14 cellular contexts compared by ENCODE assay signal in genomic region chr1:222588135-222588534, GRCh38. TPM values are rescaled to one million over a fixed set of nuclear protein-coding genes. Genes with fewer than 3 reads are reported as not detected.
DNase-seq lines count a peak whose midpoint lies in the region; ATAC-seq and TF ChIP-seq lines count a peak whose summit lies in the region.
"Had no signal": no experiment of that assay in that cellular context is flagged by ENCODE, and none has a peak within 500 bp of the region (broad histone marks: within the 10 kb centered on the region; RNA-seq: fewer than 3 reads in every experiment).

No MANE protein-coding gene starts in this region.

- DNase-seq in natural killer cell: no peak
- no peak for DNase-seq in natural killer cell treated with Interleukin-12 subunit alpha and Interleukin-12 subunit beta and Interleukin-15 and Interleukin-18, amount 100 ng/mL, for 72 hours (ENCODE audit: low spot score)
- DNase-seq in SK-N-MC (ENCODE audit: low read depth, low spot score): no peak
- DNase-seq in activated CD4-positive, CD25-positive, alpha-beta regulatory T cell treated with anti-CD3 and anti-CD28 coated beads, Interleukin-2, amount 50 U/mL, for 72 hours: no peak
- DNase-seq in GM13976 (ENCODE audit: low spot score): no peak
- DNase-seq in mucosa of descending colon: no peak
- DNase-seq in NCI-H748 treated with DMSO at 0.1 percent for 48 hours (lab: John Stamatoyannopoulos, UW): no peak
- DNase-seq: activated naive CD4-positive, alpha-beta T cell; kidney glomerular epithelial cell; NCI-H446; Right ventricle myocardium superior; stimulated activated naive B cell treated with anti-CD40 and anti-IgM and Interleukin-4, amounts not matched to agents 10 μg/mL and 1 μg/mL and 100 μg/mL, for 72 hours had no signal

- H3K4me1 ChIP-seq in iPS-15b (ENCODE audit: control insufficient read depth, insufficient read depth, low read length) (no peaks in the 10 kb centered on the region), mucosa of descending colon (ENCODE audit: low read depth) (peaks cover 13% of the 10 kb centered on the region)

- peak overlapping the region in 1 of 2 donors; percentile 96 for H3K27ac Mint-ChIP-seq in natural killer cell
- H3K27ac Mint-ChIP-seq in natural killer cell treated with Interleukin-12 subunit alpha and Interleukin-12 subunit beta and Interleukin-15 and Interleukin-18, amount 100 ng/mL, for 72 hours: peak overlapping the region in 1 of 2 donors; percentile 98
- H3K27ac Mint-ChIP-seq: stimulated activated naive B cell treated with anti-CD40 and anti-IgM and Interleukin-4, amounts not matched to agents 10 μg/mL and 1 μg/mL and 100 μg/mL, for 72 hours had no signal

- ATAC-seq in natural killer cell: no peak
- ATAC-seq in natural killer cell treated with Interleukin-12 subunit alpha and Interleukin-12 subunit beta and Interleukin-15 and Interleukin-18, amount 100 ng/mL, for 72 hours: no peak
- no peak for ATAC-seq in mucosa of descending colon
- ATAC-seq: stimulated activated naive B cell treated with anti-CD40 and anti-IgM and Interleukin-4, amounts not matched to agents 10 μg/mL and 1 μg/mL and 100 μg/mL, for 72 hours had no signal

- H3K36me3 Mint-ChIP-seq in natural killer cell: peaks cover 18% of the 10 kb centered on the region
- H3K36me3 Mint-ChIP-seq in natural killer cell treated with Interleukin-12 subunit alpha and Interleukin-12 subunit beta and Interleukin-15 and Interleukin-18, amount 100 ng/mL, for 72 hours: peaks cover 14% of the 10 kb centered on the region

- TF ChIP-seq CTCF in natural killer cell (IDR thresholded peaks at IDR 0.05): no peak
- TF ChIP-seq CTCF in GM13976 (IDR thresholded peaks at IDR 0.05; ENCODE audit: borderline replicate concordance, control extremely low read depth, extremely low read depth, insufficient read depth, missing control alignments): no peak
- no peak for TF ChIP-seq CTCF in mucosa of descending colon (IDR thresholded peaks at IDR 0.05)

- H3K27me3 Mint-ChIP-seq in natural killer cell (ENCODE audit: low read depth in 2 of 2): peaks cover 0 to 2% of the 10 kb centered on the region in 2 donors
- H3K27me3 Mint-ChIP-seq in natural killer cell treated with Interleukin-12 subunit alpha and Interleukin-12 subunit beta and Interleukin-15 and Interleukin-18, amount 100 ng/mL, for 72 hours: no peaks in the 10 kb centered on the region
- H3K27me3 Mint-ChIP-seq: stimulated activated naive B cell treated with anti-CD40 and anti-IgM and Interleukin-4, amounts not matched to agents 10 μg/mL and 1 μg/mL and 100 μg/mL, for 72 hours had no signal

- H3K9ac ChIP-seq in SK-N-MC (ENCODE audit: insufficient read length) (peak overlapping the region; percentile 78), iPS-15b (ENCODE audit: low read depth, low read length) (no peak overlapping the region)

- H3K27me3 ChIP-seq in iPS-15b (ENCODE audit: control insufficient read depth, insufficient read depth, low read length): no peaks in the 10 kb centered on the region

- peaks cover 44% of the 10 kb centered on the region for H3K36me3 ChIP-seq in SK-N-MC (ENCODE audit: insufficient read depth, low read length)
- no peaks in the 10 kb centered on the region for H3K36me3 ChIP-seq in iPS-15b (ENCODE audit: control insufficient read depth, insufficient read depth, low read length)
- no peaks in the 10 kb centered on the region for H3K36me3 ChIP-seq in mucosa of descending colon (ENCODE audit: low read depth)

- H3K4me3 ChIP-seq in SK-N-MC (peak overlapping the region; percentile 98; the same call in 1 of the 2 replicates), iPS-15b (ENCODE audit: low read depth, low read length) (peak overlapping the region; percentile 85), mucosa of descending colon (no peak overlapping the region)

- intact Hi-C loops in natural killer cell (cut with micrococcal nuclease) (loop anchor here (5.0 kb wide), 1 partner anchor 124 kb away; the partner anchor contains the start of genes AIDA and BROX), mucosa of descending colon (cut with DNase I, micrococcal nuclease) (no loop called here)

- no peak overlapping the region for H3K27ac ChIP-seq in SK-N-MC

- H3K4me3 Mint-ChIP-seq in natural killer cell: peak overlapping the region; percentile 13
- no peak overlapping the region for H3K4me3 Mint-ChIP-seq in natural killer cell treated with Interleukin-12 subunit alpha and Interleukin-12 subunit beta and Interleukin-15 and Interleukin-18, amount 100 ng/mL, for 72 hours

- H3K9me3 Mint-ChIP-seq in natural killer cell: no peaks in the 10 kb centered on the region
- no peaks in the 10 kb centered on the region for H3K9me3 Mint-ChIP-seq in natural killer cell treated with Interleukin-12 subunit alpha and Interleukin-12 subunit beta and Interleukin-15 and Interleukin-18, amount 100 ng/mL, for 72 hours
- H3K9me3 Mint-ChIP-seq: CD14-positive monocyte had no signal

- in situ Hi-C loops in GM13976 (cut with MboI; ENCODE audit: low sequenced_read_pairs, unreplicated experiment): no loop called here

- peaks cover 27 to 33% of the 10 kb centered on the region in 2 donors for H3K4me1 Mint-ChIP-seq in natural killer cell
- H3K4me1 Mint-ChIP-seq in natural killer cell treated with Interleukin-12 subunit alpha and Interleukin-12 subunit beta and Interleukin-15 and Interleukin-18, amount 100 ng/mL, for 72 hours (ENCODE audit: low read depth in 2 of 2): peaks cover 24 to 37% of the 10 kb centered on the region in 2 donors

- no peaks in the 10 kb centered on the region for H3K9me3 ChIP-seq in SK-N-MC (ENCODE audit: low read depth, low read length)
- H3K9me3 ChIP-seq in iPS-15b (ENCODE audit: control insufficient read depth, insufficient read depth, low read length): no peaks in the 10 kb centered on the region
- no peaks in the 10 kb centered on the region for H3K9me3 ChIP-seq in mucosa of descending colon

RNA-seq across cellular contexts. Expression of gene TAF1A, which starts 1.6 kb away (rescaled TPM):
- total RNA-seq in natural killer cell (10 to 100 TPM in 1 of 3 donors, 1 to 10 TPM in 2; 5.2 to 10.4 (median 7.1) TPM), mucosa of descending colon (1 to 10 TPM; 4.7 to 6.6 (median 6.0) TPM)
- 10 to 100 TPM; 13.3 to 27.6 TPM for total RNA-seq in natural killer cell treated with Interleukin-12 subunit alpha and Interleukin-12 subunit beta and Interleukin-15 and Interleukin-18, amount 100 ng/mL, for 72 hours

RNA-seq across cellular contexts. Expression of gene MIA3, which starts 29.8 kb away (rescaled TPM):
- total RNA-seq in natural killer cell: 10 to 100 TPM; 87.0 to 98.8 (median 94.0) TPM
- 10 to 100 TPM; 41.0 to 43.6 TPM for total RNA-seq in natural killer cell treated with Interleukin-12 subunit alpha and Interleukin-12 subunit beta and Interleukin-15 and Interleukin-18, amount 100 ng/mL, for 72 hours
- 10 to 100 TPM; 63.8 to 77.2 (median 71.9) TPM for total RNA-seq in mucosa of descending colon

RNA-seq across cellular contexts. Expression of gene HHIPL2, which starts 40.2 kb away (rescaled TPM):
- total RNA-seq in natural killer cell (1 to 10 TPM in 1 of 3 donors, under 1 TPM in 1, not detected in 1; 0.21 to 1.4 TPM), mucosa of descending colon (under 1 TPM in 2 of 3 donors, not detected in 1; 0.14 to 0.26 TPM)
- total RNA-seq in natural killer cell treated with Interleukin-12 subunit alpha and Interleukin-12 subunit beta and Interleukin-15 and Interleukin-18, amount 100 ng/mL, for 72 hours: 1 to 10 TPM in 1 of 2 donors, under 1 TPM in 1; 0.74 to 1.8 TPM
- total RNA-seq: Right ventricle myocardium superior had no signal
